14 cellular contexts compared by ENCODE assay signal in genomic region chr11:76291576-76292526, GRCh38.
DNase-seq lines count a peak whose midpoint lies in the region; ATAC-seq and TF ChIP-seq lines count a peak whose summit lies in the region.
"Had no signal": no experiment of that assay in that cellular context is flagged by ENCODE, and none has a peak within 500 bp of the region (broad histone marks: within the 10 kb centered on the region; RNA-seq: fewer than 3 reads in every experiment).

No MANE protein-coding gene starts in this region.

- H3K9me3 ChIP-seq in heart right ventricle (no peaks in the 10 kb centered on the region), mucosa of descending colon (no peaks in the 10 kb centered on the region)
- H3K9me3 ChIP-seq: ascending aorta, upper lobe of right lung had no signal

- H3K4me1 ChIP-seq in heart right ventricle (no peaks in the 10 kb centered on the region), mucosa of descending colon (ENCODE audit: low read depth) (no peaks in the 10 kb centered on the region)
- H3K4me1 ChIP-seq: ascending aorta, upper lobe of right lung had no signal

- no peaks in the 10 kb centered on the region for H3K27me3 ChIP-seq in heart right ventricle
- H3K27me3 ChIP-seq: ascending aorta, upper lobe of right lung had no signal

- H3K36me3 ChIP-seq in heart right ventricle (no peaks in the 10 kb centered on the region), mucosa of descending colon (ENCODE audit: low read depth) (no peaks in the 10 kb centered on the region)
- H3K36me3 ChIP-seq: ascending aorta, upper lobe of right lung had no signal

- H3K4me1 Mint-ChIP-seq in chondrocyte (ENCODE audit: low read depth) = peaks cover 3% of the 10 kb centered on the region

- no peak overlapping the region for H3K4me3 Mint-ChIP-seq in chondrocyte (ENCODE audit: unreplicated experiment)

- H3K36me3 Mint-ChIP-seq in chondrocyte (ENCODE audit: low read depth) = no peaks in the 10 kb centered on the region

- no peaks in the 10 kb centered on the region for H3K27me3 Mint-ChIP-seq in chondrocyte (ENCODE audit: low read depth)
- H3K27me3 Mint-ChIP-seq: activated T-cell treated with anti-CD3 and anti-CD28 coated beads, Interleukin-2, amount 50 U/mL, for 24 hours had no signal

- H3K27ac Mint-ChIP-seq in chondrocyte (ENCODE audit: unreplicated experiment) = no peak overlapping the region
- H3K27ac Mint-ChIP-seq: activated T-cell treated with anti-CD3 and anti-CD28 coated beads, Interleukin-2, amount 50 U/mL, for 24 hours had no signal

- TF ChIP-seq CTCF in GM10266 (IDR thresholded peaks at IDR 0.05; ENCODE audit: control insufficient read depth, insufficient read depth, low read depth, missing control alignments) (no peak), chondrocyte (IDR thresholded peaks at IDR 0.05) (no peak), heart right ventricle (IDR thresholded peaks at IDR 0.05) (no peak), mucosa of descending colon (IDR thresholded peaks at IDR 0.05) (no peak)

- H3K4me3 ChIP-seq in heart right ventricle (no peak overlapping the region), mucosa of descending colon (no peak overlapping the region)
- H3K4me3 ChIP-seq: ascending aorta, upper lobe of right lung had no signal

- H3K9me3 Mint-ChIP-seq in chondrocyte (ENCODE audit: low read depth) = no peaks in the 10 kb centered on the region
- H3K9me3 Mint-ChIP-seq: activated T-cell treated with anti-CD3 and anti-CD28 coated beads, Interleukin-2, amount 50 U/mL, for 24 hours had no signal

- 84 to 87% methylated on average over 24 of the region's 24 CpGs for WGBS in heart right ventricle, 2 donors

- H3K27ac ChIP-seq in heart right ventricle = no peak overlapping the region
- H3K27ac ChIP-seq: ascending aorta, upper lobe of right lung had no signal

- no peak for ATAC-seq in heart right ventricle
- no peak for ATAC-seq in mucosa of descending colon
- ATAC-seq: left cardiac atrium, upper lobe of right lung had no signal

- intact Hi-C loops in heart right ventricle (cut with DNase I) = no loop called here
- intact Hi-C loops in mucosa of descending colon (cut with DNase I, micrococcal nuclease) = no loop called here

- DNase-seq in A172 (ENCODE audit: low spot score) (peak; percentile 31), GM10266 (ENCODE audit: extremely low spot score) (peak; percentile 38), NCI-H2029 treated with DMSO at 0.1 percent for 48 hours (lab: John Stamatoyannopoulos, UW) (peak; percentile 34), chondrocyte (ENCODE audit: low spot score) (peak; percentile 63), heart right ventricle (no peak), COLO829 (ENCODE audit: low spot score) (no peak), mucosa of descending colon (no peak), cerebellar nuclear complex (lab: John Stamatoyannopoulos, UW) (no peak)
- DNase-seq: activated T-cell treated with anti-CD3 and anti-CD28 coated beads, Interleukin-2, amount 50 U/mL, for 24 hours; left cardiac atrium; NCI-H2171 treated with DMSO at 0.1 percent for 48 hours; stimulated activated CD4-positive, alpha-beta T cell treated with anti-CD3 and anti-CD28 coated beads, Interleukin-12 subunit alpha, Interleukin-12 subunit beta, amount 100 ng/mL, for 4 hours; upper lobe of right lung had no signal

Comparison
In these comparisons a context has a peak if more than half of its experiments do, and no peak if none do; other contexts are left out.
1. DNase-seq: peak in A172 (single experiment), GM10266 (single experiment), NCI-H2029 treated with DMSO at 0.1 percent for 48 hours (single experiment) and chondrocyte (single experiment); none in heart right ventricle (0 of 2), COLO829 (single experiment), mucosa of descending colon (0 of 3) and cerebellar nuclear complex (0 of 2).